ENCODE assay signal across 8 cellular contexts in genomic region chr10:43202657-43203490, GRCh38.
A peak's percentile ranks its signal among the peaks of the same experiment; 100 is the strongest.
DNase-seq lines count a peak whose midpoint lies in the region; ATAC-seq and TF ChIP-seq lines count a peak whose summit lies in the region.

No MANE protein-coding gene starts in this region.

- H3K4me3 ChIP-seq in gastroesophageal sphincter (peak overlapping the region; percentile 29 to 54), rectal smooth muscle tissue (ENCODE audit: low read length) (peak overlapping the region; percentile 69)

- 0% methylated on average over 3 of the region's 38 CpGs; no CpG with 5 or more reads in 1 of the 2 donors for WGBS in gastroesophageal sphincter (ENCODE audit: low coverage in 1 of 2), 2 donors

- peaks cover 0 to 7% of the 10 kb centered on the region in 2 donors for H3K36me3 ChIP-seq in gastroesophageal sphincter
- no peaks in the 10 kb centered on the region for H3K36me3 ChIP-seq in rectal smooth muscle tissue (ENCODE audit: control insufficient read depth, insufficient read depth, low read length)

- DNase-seq in DMS53 treated with DMSO at 0.1 percent for 48 hours (lab: John Stamatoyannopoulos, UW; ENCODE audit: unreplicated experiment): peak; percentile 11
- DNase-seq in activated CD8-positive, alpha-beta memory T cell treated with anti-CD3 and anti-CD28 coated beads, Interleukin-2, amount 50 U/mL, for 48 hours: peak; percentile 76
- DNase-seq in glomerular visceral epithelial cell (ENCODE audit: extremely low spot score): no peak

- no peak for TF ChIP-seq CTCF in gastroesophageal sphincter (IDR thresholded peaks at IDR 0.05)

- H3K9ac ChIP-seq in rectal smooth muscle tissue (ENCODE audit: low read length): no peak overlapping the region

- peak; percentile 28 for ATAC-seq in HG02943 (IDR thresholded peaks at IDR 0.05; ENCODE audit: low read depth, unreplicated experiment)
- ATAC-seq in gastroesophageal sphincter: peak; percentile 34
- ATAC-seq in HG03378 (IDR thresholded peaks at IDR 0.05; ENCODE audit: unreplicated experiment): no peak
- no peak for ATAC-seq in GM18858 (IDR thresholded peaks at IDR 0.05; ENCODE audit: unreplicated experiment)

- no peaks in the 10 kb centered on the region for H3K9me3 ChIP-seq in gastroesophageal sphincter

- H3K4me1 ChIP-seq in gastroesophageal sphincter (peaks cover 0 to 23% (median 2%) of the 10 kb centered on the region in 3 donors), rectal smooth muscle tissue (ENCODE audit: control insufficient read depth, insufficient read depth, low read length) (no peaks in the 10 kb centered on the region)

- no peak for TF ChIP-seq EP300 in gastroesophageal sphincter (IDR thresholded peaks at IDR 0.05)

- H3K27me3 ChIP-seq in gastroesophageal sphincter (peaks cover 22% of the 10 kb centered on the region), rectal smooth muscle tissue (ENCODE audit: control insufficient read depth, insufficient read depth, low read length) (no peaks in the 10 kb centered on the region)

- no peak for TF ChIP-seq POLR2A in gastroesophageal sphincter (IDR thresholded peaks at IDR 0.05)

- H3K27ac ChIP-seq in gastroesophageal sphincter (peak overlapping the region in 1 of 4 donors; percentile 28), rectal smooth muscle tissue (ENCODE audit: low read depth, low read length) (no peak overlapping the region)

Comparison
In these comparisons a context has a peak if more than half of its experiments do, and no peak if none do; other contexts are left out.
1. ATAC-seq: peak in HG02943 (single experiment) and gastroesophageal sphincter (single experiment); none in HG03378 (single experiment) and GM18858 (single experiment).